ENCODE assay signal across 26 cellular contexts in genomic region chr3:134214239-134214638, GRCh38. TPM values are rescaled to one million over a fixed set of nuclear protein-coding genes. Genes with fewer than 3 reads are reported as not detected.
DNase-seq lines count a peak whose midpoint lies in the region; ATAC-seq, FAIRE-seq and TF ChIP-seq lines count a peak whose summit lies in the region.
"Had no signal": no experiment of that assay in that cellular context is flagged by ENCODE, and none has a peak within 500 bp of the region (broad histone marks: within the 10 kb centered on the region; RNA-seq: fewer than 3 reads in every experiment).

No MANE protein-coding gene starts in this region.

- intact Hi-C loops in activated CD8-positive, alpha-beta T cell treated with anti-CD3 and anti-CD28 coated beads for 36 hours (cut with micrococcal nuclease) = loop anchor here (5.0 kb wide), 4 partner anchors 33 to 258 kb away; no protein-coding TSS in a partner anchor
- intact Hi-C loops in pancreas (cut with DNase I) = loop anchor here in 2 of 3 donors (5.0 to 10.0 kb wide), 4 partner anchors 81 to 279 kb away; no protein-coding TSS in a partner anchor

- no peak for TF ChIP-seq CTCF in activated CD8-positive, alpha-beta T cell treated with anti-CD3 and anti-CD28 coated beads for 36 hours (IDR thresholded peaks at IDR 0.05)
- TF ChIP-seq CTCF in neural crest cell (conservative IDR thresholded peaks at IDR 0.05) (no peak), pancreas (IDR thresholded peaks at IDR 0.05) (no peak)

- H3K4me3 Mint-ChIP-seq in activated CD8-positive, alpha-beta T cell treated with anti-CD3 and anti-CD28 coated beads for 36 hours = no peak overlapping the region
- no peak overlapping the region for H3K4me3 Mint-ChIP-seq in activated CD8-positive, alpha-beta T cell treated with anti-CD3 and anti-CD28 coated beads, Interleukin-2, amount 10 ng/mL, durations not matched to agents 7 days and 5 days
- H3K4me3 Mint-ChIP-seq in T-cell = no peak overlapping the region
- H3K4me3 Mint-ChIP-seq in neural crest cell = no peak overlapping the region
- H3K4me3 Mint-ChIP-seq: activated B cell treated with CpG ODN at 0.5 μM for 24 hours; activated T-helper 1 cell treated with anti-CD3 and anti-CD28 coated beads, Interleukin-12 subunit alpha, Interleukin-12 subunit beta, Interleukin-2, Interleukin-4 antibody, amounts not matched to agents 30 ng/mL and 10 ng/mL and 1 ng/mL, durations not matched to agents 14 hours and 24 hours and 36 hours; B cell; GM23338; T-helper 2 cell treated with Interferon-gamma antibody and Interleukin-4, amounts not matched to agents 5 μg/mL and 100 μg/mL, for 36 hours had no signal

- H3K9me3 ChIP-seq in pancreas = no peaks in the 10 kb centered on the region
- H3K9me3 ChIP-seq: spleen had no signal

- CTCF ChIA-PET in activated CD8-positive, alpha-beta T cell treated with anti-CD3 and anti-CD28 coated beads for 36 hours (lab: Charles Lee) = interaction anchor here (2.8 to 4.7 kb wide), 9 partner anchors 11 to 263 kb away, joined by 10 to 73 read pairs (median 26); no protein-coding TSS in a partner anchor
- CTCF ChIA-PET in activated CD8-positive, alpha-beta T cell treated with anti-CD3 and anti-CD28 coated beads, Interleukin-2, amount 10 ng/mL, durations not matched to agents 7 days and 5 days (lab: Charles Lee) = interaction anchor here (0.9 to 4.2 kb wide), 6 partner anchors 17 to 284 kb away, joined by 3 to 41 read pairs (median 4); no protein-coding TSS in a partner anchor
- CTCF ChIA-PET in T-cell (lab: Charles Lee) = interaction anchor here (1.0 to 3.2 kb wide), 5 partner anchors 14 to 278 kb away, joined by 4 to 15 read pairs (median 6); no protein-coding TSS in a partner anchor

- no peak overlapping the region for H3K27ac Mint-ChIP-seq in activated CD8-positive, alpha-beta T cell treated with anti-CD3 and anti-CD28 coated beads for 36 hours
- H3K27ac Mint-ChIP-seq in activated CD8-positive, alpha-beta T cell treated with anti-CD3 and anti-CD28 coated beads, Interleukin-2, amount 10 ng/mL, durations not matched to agents 7 days and 5 days = no peak overlapping the region
- H3K27ac Mint-ChIP-seq in T-cell (peak overlapping the region; percentile 30 to 54), neural crest cell (ENCODE audit: unreplicated experiment) (peak overlapping the region; percentile 9)
- H3K27ac Mint-ChIP-seq: activated T-helper 1 cell treated with anti-CD3 and anti-CD28 coated beads, Interleukin-12 subunit alpha, Interleukin-12 subunit beta, Interleukin-2, Interleukin-4 antibody, amounts not matched to agents 30 ng/mL and 10 ng/mL and 1 ng/mL, durations not matched to agents 14 hours and 24 hours and 36 hours; B cell; GM23338; T-helper 2 cell treated with Interferon-gamma antibody and Interleukin-4, amounts not matched to agents 5 μg/mL and 100 μg/mL, for 36 hours had no signal

- POLR2A ChIA-PET in activated CD8-positive, alpha-beta T cell treated with anti-CD3 and anti-CD28 coated beads for 36 hours (lab: Charles Lee) = interaction anchor here (1.4 to 1.5 kb wide), 2 partner anchors 9 to 263 kb away, joined by 3 to 4 read pairs; no protein-coding TSS in a partner anchor
- POLR2A ChIA-PET in activated CD8-positive, alpha-beta T cell treated with anti-CD3 and anti-CD28 coated beads, Interleukin-2, amount 10 ng/mL, durations not matched to agents 7 days and 5 days (lab: Charles Lee) = no interaction called here
- POLR2A ChIA-PET in T-cell (lab: Charles Lee) = no interaction called here

- H3K36me3 Mint-ChIP-seq in activated CD8-positive, alpha-beta T cell treated with anti-CD3 and anti-CD28 coated beads for 36 hours (ENCODE audit: low read depth) = peaks cover 20% of the 10 kb centered on the region
- H3K36me3 Mint-ChIP-seq in activated CD8-positive, alpha-beta T cell treated with anti-CD3 and anti-CD28 coated beads, Interleukin-2, amount 10 ng/mL, durations not matched to agents 7 days and 5 days (ENCODE audit: low read depth) = no peaks in the 10 kb centered on the region
- peaks cover 20% of the 10 kb centered on the region for H3K36me3 Mint-ChIP-seq in T-cell
- peaks cover 5% of the 10 kb centered on the region for H3K36me3 Mint-ChIP-seq in neural crest cell (ENCODE audit: low read depth)

- H3K36me3 ChIP-seq in pancreas = peaks cover 0 to 4% (median 0%) of the 10 kb centered on the region in 3 donors

- no peak for DNase-seq in activated CD8-positive, alpha-beta T cell treated with anti-CD3 and anti-CD28 coated beads for 36 hours
- no peak for DNase-seq in activated CD8-positive, alpha-beta T cell treated with anti-CD3 and anti-CD28 coated beads, Interleukin-2, amount 10 ng/mL, durations not matched to agents 7 days and 5 days
- DNase-seq in T-cell (no peak), neural crest cell (ENCODE audit: low read depth, low spot score) (no peak), pancreas (no peak), activated gamma-delta T cell treated with Interleukin-2 at 50 U/mL for 16 hours (no peak)
- DNase-seq: activated B cell treated with CpG ODN at 0.5 μM for 24 hours; activated CD8-positive, alpha-beta memory T cell treated with anti-CD3 and anti-CD28 coated beads for 24 hours; amniotic stem cell; dermis blood vessel endothelial cell; Karpas-422; NCI-H1105 treated with DMSO at 0.1 percent for 48 hours; NCI-H2081; NCI-H446; nucleus accumbens; retina; RPMI8226; spleen had no signal

- H3K9me3 Mint-ChIP-seq in activated CD8-positive, alpha-beta T cell treated with anti-CD3 and anti-CD28 coated beads for 36 hours = no peaks in the 10 kb centered on the region
- no peaks in the 10 kb centered on the region for H3K9me3 Mint-ChIP-seq in activated CD8-positive, alpha-beta T cell treated with anti-CD3 and anti-CD28 coated beads, Interleukin-2, amount 10 ng/mL, durations not matched to agents 7 days and 5 days (ENCODE audit: insufficient read depth)
- no peaks in the 10 kb centered on the region for H3K9me3 Mint-ChIP-seq in T-cell
- no peaks in the 10 kb centered on the region for H3K9me3 Mint-ChIP-seq in neural crest cell
- H3K9me3 Mint-ChIP-seq: activated B cell treated with CpG ODN at 0.5 μM for 24 hours; activated T-helper 1 cell treated with anti-CD3 and anti-CD28 coated beads, Interleukin-12 subunit alpha, Interleukin-12 subunit beta, Interleukin-2, Interleukin-4 antibody, amounts not matched to agents 30 ng/mL and 10 ng/mL and 1 ng/mL, durations not matched to agents 14 hours and 24 hours and 36 hours; GM23338; T-helper 2 cell treated with Interferon-gamma antibody and Interleukin-4, amounts not matched to agents 5 μg/mL and 100 μg/mL, for 36 hours had no signal

- H3K27me3 Mint-ChIP-seq in activated CD8-positive, alpha-beta T cell treated with anti-CD3 and anti-CD28 coated beads for 36 hours = no peaks in the 10 kb centered on the region
- no peaks in the 10 kb centered on the region for H3K27me3 Mint-ChIP-seq in activated CD8-positive, alpha-beta T cell treated with anti-CD3 and anti-CD28 coated beads, Interleukin-2, amount 10 ng/mL, durations not matched to agents 7 days and 5 days (ENCODE audit: low read depth)
- H3K27me3 Mint-ChIP-seq in T-cell = no peaks in the 10 kb centered on the region
- no peaks in the 10 kb centered on the region for H3K27me3 Mint-ChIP-seq in neural crest cell (ENCODE audit: low read depth)
- H3K27me3 Mint-ChIP-seq: activated B cell treated with CpG ODN at 0.5 μM for 24 hours, B cell had no signal

- WGBS in pancreas, 2 donors = 90 to 98% methylated on average over 2 of the region's 2 CpGs

- H3K4me3 ChIP-seq in pancreas = no peak overlapping the region
- H3K4me3 ChIP-seq: GM23338, SK-N-MC, spleen had no signal

- no peaks in the 10 kb centered on the region for H3K27me3 ChIP-seq in pancreas
- H3K27me3 ChIP-seq: spleen had no signal

- no peak for FAIRE-seq in pancreas (lab: Jason Lieb, UNC)
- FAIRE-seq: HTR-8/SVneo had no signal

- H3K4me1 ChIP-seq in pancreas = no peaks in the 10 kb centered on the region

- H3K27ac ChIP-seq in pancreas = no peak overlapping the region
- H3K27ac ChIP-seq: SK-N-MC, spleen had no signal

- H3K4me1 Mint-ChIP-seq in activated CD8-positive, alpha-beta T cell treated with anti-CD3 and anti-CD28 coated beads for 36 hours (ENCODE audit: low read depth) = peaks cover 30% of the 10 kb centered on the region
- H3K4me1 Mint-ChIP-seq in activated CD8-positive, alpha-beta T cell treated with anti-CD3 and anti-CD28 coated beads, Interleukin-2, amount 10 ng/mL, durations not matched to agents 7 days and 5 days (ENCODE audit: low read depth) = peaks cover 10% of the 10 kb centered on the region
- peaks cover 23 to 31% (median 29%) of the 10 kb centered on the region in 3 donors for H3K4me1 Mint-ChIP-seq in T-cell
- H3K4me1 Mint-ChIP-seq in neural crest cell = peaks cover 5% of the 10 kb centered on the region

- ATAC-seq in activated CD8-positive, alpha-beta T cell treated with anti-CD3 and anti-CD28 coated beads for 36 hours = peak; percentile 50
- no peak for ATAC-seq in activated CD8-positive, alpha-beta T cell treated with anti-CD3 and anti-CD28 coated beads, Interleukin-2, amount 10 ng/mL, durations not matched to agents 7 days and 5 days
- ATAC-seq in GM21423 (IDR thresholded peaks at IDR 0.05; ENCODE audit: unreplicated experiment) (peak; percentile 37), T-cell (replicated peaks in 1 of 4) (no peak), pancreas (no peak), GM21619 (IDR thresholded peaks at IDR 0.05; ENCODE audit: unreplicated experiment) (no peak)
- ATAC-seq: GM23338 had no signal

RNA-seq across cellular contexts. Expression of gene RYK, which starts 36.4 kb away (rescaled TPM):
- 10 to 100 TPM; 19.8 to 21.9 TPM for total RNA-seq in activated CD8-positive, alpha-beta T cell treated with anti-CD3 and anti-CD28 coated beads for 36 hours
- 1 to 10 TPM; 6.9 to 9.4 TPM for total RNA-seq in activated CD8-positive, alpha-beta T cell treated with anti-CD3 and anti-CD28 coated beads, Interleukin-2, amount 10 ng/mL, durations not matched to agents 7 days and 5 days
- 10 to 100 TPM; 33.6 to 46.3 (median 38.0) TPM for total RNA-seq in T-cell
- 56.1 and 57.4 TPM in 2 replicates for total RNA-seq in neural crest cell
- 10 to 100 TPM; 14.9 to 31.9 (median 20.5) TPM for total RNA-seq in pancreas
- 10 to 100 TPM; 13.8 to 22.8 TPM for polyA plus RNA-seq in pancreas

Comparison
In these comparisons a context has a peak if more than half of its experiments do, and no peak if none do; other contexts are left out.
1. ATAC-seq: peak in activated CD8-positive, alpha-beta T cell treated with anti-CD3 and anti-CD28 coated beads for 36 hours (single experiment) and GM21423 (single experiment); none in activated CD8-positive, alpha-beta T cell treated with anti-CD3 and anti-CD28 coated beads, Interleukin-2, amount 10 ng/mL, durations not matched to agents 7 days and 5 days (single experiment), T-cell (0 of 4), pancreas (0 of 4) and GM21619 (single experiment).
2. H3K27ac Mint-ChIP-seq: peak in T-cell (2 of 2) and neural crest cell (single experiment); none in activated CD8-positive, alpha-beta T cell treated with anti-CD3 and anti-CD28 coated beads for 36 hours (single experiment) and activated CD8-positive, alpha-beta T cell treated with anti-CD3 and anti-CD28 coated beads, Interleukin-2, amount 10 ng/mL, durations not matched to agents 7 days and 5 days (single experiment).